8 cellular contexts compared by ENCODE assay signal in the genomic region with DNA sequence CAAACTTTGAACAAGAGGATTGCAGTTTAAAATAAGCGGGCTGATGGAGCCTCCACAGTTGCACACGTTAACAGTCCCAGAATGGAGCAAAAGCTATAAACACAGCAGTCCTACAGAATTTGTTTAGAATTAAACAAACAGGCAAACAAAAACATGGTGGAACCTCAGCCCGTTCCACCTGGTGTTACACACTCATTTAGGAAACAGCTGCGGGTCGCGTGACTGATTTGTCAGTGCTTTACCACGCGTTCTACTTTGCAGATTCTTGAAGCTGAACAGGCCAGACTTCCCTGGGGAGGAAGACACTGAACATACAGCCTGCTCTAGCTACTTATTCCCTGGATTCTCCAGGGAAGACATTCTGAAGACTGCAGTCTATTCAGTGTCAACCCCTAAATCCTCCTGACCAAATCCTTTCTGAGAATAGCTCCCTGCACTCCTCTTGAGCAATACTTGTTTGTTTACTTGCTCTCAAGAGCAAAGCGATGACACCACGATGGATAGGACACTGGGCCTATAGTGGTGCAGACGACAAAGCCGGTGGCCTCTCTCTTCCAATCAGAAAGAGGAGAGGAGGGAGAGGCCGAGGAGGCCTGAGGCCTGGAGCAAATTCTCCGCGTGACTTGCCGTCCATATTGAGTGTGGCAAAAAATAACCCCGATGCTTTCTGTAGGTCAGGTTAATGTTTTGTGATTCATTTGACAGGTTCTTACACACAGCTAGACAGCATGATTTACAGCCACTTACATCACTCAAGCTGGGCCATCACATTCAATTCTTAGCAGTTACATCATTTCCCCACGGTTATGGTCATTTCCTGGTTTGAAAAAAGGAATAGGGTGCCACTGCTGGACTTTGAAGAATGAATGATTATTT. TPM values are rescaled to one million over a fixed set of nuclear protein-coding genes. Genes with fewer than 3 reads are reported as not detected.
A peak's percentile ranks its signal among the peaks of the same experiment; 100 is the strongest.
DNase-seq lines count a peak whose midpoint lies in the region; ATAC-seq and TF ChIP-seq lines count a peak whose summit lies in the region.

No MANE protein-coding gene starts in this region.

- ATAC-seq in GM21723 (IDR thresholded peaks at IDR 0.05; ENCODE audit: unreplicated experiment), result peak; percentile 55

- DNase-seq in DMS153 (lab: John Stamatoyannopoulos, UW), result peak; percentile 100
- DNase-seq in Jurkat, Clone E6-1 (ENCODE audit: low read depth, low spot score), result peak; percentile 97
- DNase-seq in OCI-M2 (lab: John Stamatoyannopoulos, UW; ENCODE audit: unreplicated experiment), result peak; percentile 67
- peak; percentile 75 for DNase-seq in activated T-cell treated with anti-CD3 and anti-CD28 coated beads for 48 hours (ENCODE audit: low read depth)
- DNase-seq in erythroblast (lab: John Stamatoyannopoulos, UW), result peak; percentile 98 to 99
- peak; percentile 97 for DNase-seq in mucosa of gallbladder (ENCODE audit: low spot score)
- DNase-seq in stimulated activated CD8-positive, alpha-beta memory T cell treated with anti-CD3 and anti-CD28 coated beads, Interleukin-4, amount 100 ng/mL, for 24 hours (ENCODE audit: low read depth), result peak; percentile 73

- peak overlapping the region; percentile 42 for H3K4me3 ChIP-seq in Jurkat, Clone E6-1 (ENCODE audit: low read length)

- TF ChIP-seq POLR2A in erythroblast (IDR thresholded peaks at IDR 0.05; ENCODE audit: low read length), result peak; percentile 79

RNA-seq across cellular contexts. Expression of a gene that starts 4.0 kb away (rescaled TPM):
- polyA plus RNA-seq in Jurkat, Clone E6-1 (2012; ENCODE audit: insufficient read depth, insufficient read length), result 47.0 TPM
- total RNA-seq in mucosa of gallbladder, result 55.9 TPM

RNA-seq across cellular contexts. Expression of a gene that starts 4.6 kb away (rescaled TPM):
- 21.9 TPM for polyA plus RNA-seq in Jurkat, Clone E6-1 (2012; ENCODE audit: insufficient read depth, insufficient read length)
- total RNA-seq in mucosa of gallbladder, result 36.7 TPM

Comparison
In these comparisons a context has a peak if more than half of its experiments do, and no peak if none do; other contexts are left out.
1. Peak in every context shown above with its lines: DNase-seq, ATAC-seq and H3K4me3 ChIP-seq.